19 cellular contexts compared by ENCODE assay signal in the genomic region with DNA sequence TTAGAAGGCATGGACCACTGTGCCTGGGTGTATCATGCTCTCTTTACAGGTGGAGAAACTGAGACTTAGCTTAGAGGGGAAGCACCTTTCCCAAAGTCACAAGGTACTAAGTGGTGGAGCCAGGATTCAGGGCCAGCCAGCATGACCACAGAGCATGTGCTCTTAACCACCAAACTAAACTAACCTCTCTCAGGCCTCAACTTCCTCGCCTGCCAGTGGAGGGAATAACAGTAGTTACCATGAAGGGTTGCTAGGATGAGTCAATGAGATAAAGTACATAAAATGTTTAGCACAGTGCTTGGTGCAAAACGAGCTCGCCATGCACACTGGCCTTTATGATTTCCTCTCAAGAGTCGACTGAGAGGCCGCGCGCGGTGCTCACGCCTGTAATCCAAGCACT. TPM values are rescaled to one million over a fixed set of nuclear protein-coding genes. Genes with fewer than 3 reads are reported as not detected.
DNase-seq lines count a peak whose midpoint lies in the region; ATAC-seq, FAIRE-seq and TF ChIP-seq lines count a peak whose summit lies in the region.
"Had no signal": no experiment of that assay in that cellular context is flagged by ENCODE, and none has a peak within 500 bp of the region (broad histone marks: within the 10 kb centered on the region; RNA-seq: fewer than 3 reads in every experiment).

No MANE protein-coding gene starts in this region.

- TF ChIP-seq CTCF in AG04450 (IDR thresholded peaks at IDR 0.05; ENCODE audit: low read depth, low read length) (no peak), body of pancreas (IDR thresholded peaks at IDR 0.05) (no peak)
- TF ChIP-seq CTCF in activated CD8-positive, alpha-beta T cell treated with anti-CD3 and anti-CD28 coated beads for 36 hours (IDR thresholded peaks at IDR 0.05) = no peak

- POLR2A ChIA-PET in AG04450 (lab: Yijun Ruan, JAX) = no interaction called here
- POLR2A ChIA-PET in activated CD8-positive, alpha-beta T cell treated with anti-CD3 and anti-CD28 coated beads for 36 hours (lab: Charles Lee) = no interaction called here

- H3K36me3 Mint-ChIP-seq in activated CD8-positive, alpha-beta T cell treated with anti-CD3 and anti-CD28 coated beads for 36 hours (ENCODE audit: low read depth) = no peaks in the 10 kb centered on the region

- H3K4me3 ChIP-seq in AG04450 (ENCODE audit: low read depth, low read length) (no peak overlapping the region), body of pancreas (no peak overlapping the region)
- H3K4me3 ChIP-seq: PC-9 had no signal

- intact Hi-C loops in activated CD8-positive, alpha-beta T cell treated with anti-CD3 and anti-CD28 coated beads for 36 hours (cut with micrococcal nuclease) = no loop called here
- intact Hi-C loops in body of pancreas (cut with DNase I) = no loop called here

- FAIRE-seq in GM19239 (lab: Jason Lieb, UNC) = no peak
- FAIRE-seq: G401.6, kidney had no signal

- no peaks in the 10 kb centered on the region for H3K27me3 Mint-ChIP-seq in activated CD8-positive, alpha-beta T cell treated with anti-CD3 and anti-CD28 coated beads for 36 hours
- H3K27me3 Mint-ChIP-seq: activated CD4-positive, alpha-beta T cell treated with anti-CD3 and anti-CD28 coated beads for 36 hours; T-cell had no signal

- H3K36me3 ChIP-seq in body of pancreas (replicated peaks in 1 of 2; ENCODE audit: insufficient read depth in 1 of 2, low read depth in 2 of 2) = no peaks in the 10 kb centered on the region

- no peak overlapping the region for H3K4me3 Mint-ChIP-seq in activated CD8-positive, alpha-beta T cell treated with anti-CD3 and anti-CD28 coated beads for 36 hours
- H3K4me3 Mint-ChIP-seq: activated CD4-positive, alpha-beta T cell treated with anti-CD3 and anti-CD28 coated beads for 36 hours; T-cell had no signal

- no peaks in the 10 kb centered on the region for H3K27me3 ChIP-seq in AG04450 (ENCODE audit: control insufficient read depth, insufficient read depth, low read length)
- H3K27me3 ChIP-seq in body of pancreas = no peaks in the 10 kb centered on the region

- no peaks in the 10 kb centered on the region for H3K4me1 Mint-ChIP-seq in activated CD8-positive, alpha-beta T cell treated with anti-CD3 and anti-CD28 coated beads for 36 hours (ENCODE audit: low read depth)
- H3K4me1 Mint-ChIP-seq: activated CD4-positive, alpha-beta T cell treated with anti-CD3 and anti-CD28 coated beads for 36 hours; T-cell had no signal

- CTCF ChIA-PET in AG04450 (lab: Charles Lee) = interaction anchor here (1.4 to 1.8 kb wide), 2 partner anchors 17 to 134 kb away, joined by 5 to 6 read pairs; partner anchors contain the start of gene INPP5K
- CTCF ChIA-PET in activated CD8-positive, alpha-beta T cell treated with anti-CD3 and anti-CD28 coated beads for 36 hours (lab: Charles Lee) = interaction anchor here (1.6 kb wide), 1 partner anchor 17 kb away, joined by 7 read pairs; the partner anchor contains the start of gene INPP5K

- TF ChIP-seq POLR2A in body of pancreas (IDR thresholded peaks at IDR 0.05) = no peak

- peaks cover 8% of the 10 kb centered on the region for H3K4me1 ChIP-seq in body of pancreas

- 77% methylated on average over 9 of the region's 9 CpGs for WGBS in body of pancreas, 2 donors

- no peak overlapping the region for H3K27ac Mint-ChIP-seq in activated CD8-positive, alpha-beta T cell treated with anti-CD3 and anti-CD28 coated beads for 36 hours
- H3K27ac Mint-ChIP-seq: activated CD4-positive, alpha-beta T cell treated with anti-CD3 and anti-CD28 coated beads for 36 hours; T-cell had no signal

- peak; percentile 45 for ATAC-seq in activated CD8-positive, alpha-beta T cell treated with anti-CD3 and anti-CD28 coated beads for 36 hours
- ATAC-seq in HG02763 (IDR thresholded peaks at IDR 0.05; ENCODE audit: unreplicated experiment) (no peak), HG03095 (IDR thresholded peaks at IDR 0.05; ENCODE audit: unreplicated experiment) (no peak), body of pancreas (no peak)
- ATAC-seq: activated CD4-positive, alpha-beta T cell treated with anti-CD3 and anti-CD28 coated beads for 36 hours; T-cell had no signal

- DNase-seq in AG04450 (ENCODE audit: low read depth, low spot score) (peak; percentile 55), ELR (ENCODE audit: low read depth) (peak; percentile 57), hepatic stellate cell (ENCODE audit: low spot score) (peak; percentile 68), body of pancreas (no peak), GM19239 (ENCODE audit: insufficient read length, low spot score) (no peak)
- DNase-seq in activated CD8-positive, alpha-beta T cell treated with anti-CD3 and anti-CD28 coated beads for 36 hours = no peak
- DNase-seq: activated CD4-positive, alpha-beta T cell treated with anti-CD3 and anti-CD28 coated beads for 36 hours; activated T-cell treated with anti-CD3 and anti-CD28 coated beads, Interleukin-2, amount 50 U/mL, for 48 hours; anterior cingulate cortex; effector CD8-positive, alpha-beta T cell; kidney; NCI-H1105; NCI-H446 treated with DMSO at 0.1 percent for 48 hours; T-cell had no signal

- H3K27ac ChIP-seq in AG04450 (ENCODE audit: low read depth, low read length) (peak overlapping the region; percentile 39), body of pancreas (no peak overlapping the region)
- H3K27ac ChIP-seq: C4-2B, PC-9 had no signal

- H3K9me3 ChIP-seq in AG04450 (ENCODE audit: control insufficient read depth, insufficient read depth, low read length) (no peaks in the 10 kb centered on the region; the same call in 1 of the 2 replicates), body of pancreas (no peaks in the 10 kb centered on the region)

- H3K9me3 Mint-ChIP-seq in activated CD8-positive, alpha-beta T cell treated with anti-CD3 and anti-CD28 coated beads for 36 hours = no peaks in the 10 kb centered on the region
- H3K9me3 Mint-ChIP-seq: T-cell had no signal

RNA-seq across cellular contexts. Expression of gene MYO1C, which starts 6.4 kb away (rescaled TPM):
- 147 and 169 TPM in 2 replicates for polyA plus RNA-seq in AG04450 (2011; rRNA removed)
- polyA minus RNA-seq in AG04450 (2011; rRNA and poly(A)+ RNA removed) = 452 and 566 TPM in 2 replicates
- 10 to 100 TPM; 12.6 to 16.8 TPM for total RNA-seq in activated CD8-positive, alpha-beta T cell treated with anti-CD3 and anti-CD28 coated beads for 36 hours
- total RNA-seq in body of pancreas = 10 to 100 TPM; 77.3 to 94.6 TPM

RNA-seq across cellular contexts. Expression of gene INPP5K, which starts 17.5 kb away (rescaled TPM):
- polyA plus RNA-seq in AG04450 (2011; rRNA removed) = 23.8 and 25.9 TPM in 2 replicates
- 26.9 and 37.9 TPM in 2 replicates for polyA minus RNA-seq in AG04450 (2011; rRNA and poly(A)+ RNA removed)
- total RNA-seq in activated CD8-positive, alpha-beta T cell treated with anti-CD3 and anti-CD28 coated beads for 36 hours = 10 to 100 TPM; 16.5 to 16.7 TPM
- 10 to 100 TPM; 26.4 to 34.2 TPM for total RNA-seq in body of pancreas

RNA-seq across cellular contexts. Expression of gene CRK, which starts 42.8 kb away (rescaled TPM):
- 88.1 and 110 TPM in 2 replicates for polyA plus RNA-seq in AG04450 (2011; rRNA removed)
- polyA minus RNA-seq in AG04450 (2011; rRNA and poly(A)+ RNA removed) = 79.3 and 81.6 TPM in 2 replicates
- 10 to 100 TPM; 12.1 to 12.9 TPM for total RNA-seq in activated CD8-positive, alpha-beta T cell treated with anti-CD3 and anti-CD28 coated beads for 36 hours
- 10 to 100 TPM; 27.7 to 35.5 TPM for total RNA-seq in body of pancreas

Comparison
In these comparisons a context has a peak if more than half of its experiments do, and no peak if none do; other contexts are left out.
1. DNase-seq: peak in AG04450 (single experiment), ELR (single experiment) and hepatic stellate cell (single experiment); none in activated CD8-positive, alpha-beta T cell treated with anti-CD3 and anti-CD28 coated beads for 36 hours (single experiment), body of pancreas (0 of 4) and GM19239 (single experiment).
2. RNA of gene MYO1C, which starts 6.4 kb away (total RNA-seq): 77.3 to 94.6 TPM in body of pancreas; 12.6 to 16.8 TPM in activated CD8-positive, alpha-beta T cell treated with anti-CD3 and anti-CD28 coated beads for 36 hours; every median in the first group is over 4 times any median in the second.